ENCODE assay signal across 9 cellular contexts in the genomic region with DNA sequence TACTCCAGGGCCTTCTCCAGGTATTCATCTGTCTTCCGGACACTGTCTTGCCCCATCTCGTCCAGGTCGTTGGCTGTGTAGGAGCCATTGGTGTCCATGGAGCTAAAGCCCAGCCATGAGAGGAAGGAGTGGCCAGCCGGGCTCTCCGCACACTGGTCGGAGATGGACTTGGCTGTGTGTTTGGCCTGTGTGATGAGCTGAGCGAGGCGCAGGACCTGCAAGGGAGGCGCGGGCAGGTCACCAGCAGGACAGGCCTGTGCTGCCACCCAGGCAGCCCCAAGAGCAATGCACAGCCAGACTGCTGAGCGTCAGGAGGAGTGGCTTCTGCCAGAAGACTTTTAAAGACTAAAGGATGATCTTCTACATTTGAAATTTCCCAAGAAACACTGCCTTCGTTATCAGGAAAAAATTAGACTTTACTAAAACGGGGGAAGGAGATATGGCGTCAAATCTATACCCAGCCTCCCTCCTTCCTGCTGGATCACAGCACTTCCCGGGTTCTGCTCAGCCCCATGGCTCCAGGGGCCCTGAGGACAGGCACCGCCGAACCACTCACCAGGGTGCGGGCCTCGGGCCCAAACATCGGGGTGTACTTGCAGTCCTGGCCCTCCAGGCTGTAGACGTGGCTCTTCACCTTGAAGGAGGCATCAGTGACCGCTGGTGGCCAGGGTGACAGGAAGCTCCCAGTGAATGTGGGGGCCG. TPM values are rescaled to one million over a fixed set of nuclear protein-coding genes. Genes with fewer than 3 reads are reported as not detected.
"Had no signal": no experiment of that assay in that cellular context is flagged by ENCODE, and none has a peak within 500 bp of the region (broad histone marks: within the 10 kb centered on the region; RNA-seq: fewer than 3 reads in every experiment).

No MANE protein-coding gene starts in this region.

RNA-seq across cellular contexts. Expression of a gene that starts 9.0 kb away (rescaled TPM):
- total RNA-seq: MCF 10A had no signal

RNA-seq across cellular contexts. Expression of a gene that starts 24.9 kb away (rescaled TPM):
- total RNA-seq: LHCN-M2, MCF 10A, NCI-H460, OCI-LY7, PC-9, Right ventricle myocardium superior, RPMI7951, SJSA1 had no signal
- polyA plus RNA-seq: SK-N-SH had no signal

RNA-seq across cellular contexts. Expression of a gene that starts 44.4 kb away (rescaled TPM):
- total RNA-seq: MCF 10A, NCI-H460, OCI-LY7, PC-9, RPMI7951, SJSA1 had no signal
- polyA plus RNA-seq: SK-N-SH had no signal
